8 cellular contexts compared by ENCODE assay signal in the genomic region with DNA sequence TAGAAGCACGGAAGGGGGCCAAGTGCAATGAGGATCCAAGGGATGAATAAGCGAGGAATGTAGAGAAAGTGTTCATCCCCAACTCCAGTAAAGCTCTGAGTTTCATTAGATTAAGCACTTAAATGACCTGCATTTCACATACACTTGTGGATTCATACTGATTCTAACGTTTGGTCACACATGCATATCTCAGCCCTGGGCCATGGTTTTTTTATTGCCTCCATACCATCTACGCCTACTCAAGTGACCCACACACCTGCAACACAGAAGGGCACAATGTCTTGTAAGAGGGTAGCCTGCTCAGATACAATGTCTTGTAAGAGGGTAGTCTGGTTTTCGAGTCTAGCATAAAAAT. TPM values are rescaled to one million over a fixed set of nuclear protein-coding genes. Genes with fewer than 3 reads are reported as not detected.
DNase-seq lines count a peak whose midpoint lies in the region; ATAC-seq and TF ChIP-seq lines count a peak whose summit lies in the region.

No MANE protein-coding gene starts in this region.

- CTCF ChIA-PET in Panc1 (lab: Charles Lee): no interaction called here

- peak overlapping the region; percentile 83 for H3K4me2 ChIP-seq in fibroblast of lung (ENCODE audit: extremely low read depth, insufficient read depth, low read length)

- H2AFZ ChIP-seq in fibroblast of lung (ENCODE audit: low read length): peak overlapping the region; percentile 96

- H3K27me3 ChIP-seq in H7 (ENCODE audit: control insufficient read depth, insufficient read depth, low read length): no peaks in the 10 kb centered on the region
- H3K27me3 ChIP-seq in Panc1 (ENCODE audit: control insufficient read depth, insufficient read depth, low read length): no peaks in the 10 kb centered on the region
- no peaks in the 10 kb centered on the region for H3K27me3 ChIP-seq in fibroblast of lung (ENCODE audit: control insufficient read depth, insufficient read depth, low read length)

- no peaks in the 10 kb centered on the region for H3K36me3 ChIP-seq in H7 (replicated peaks; ENCODE audit: control insufficient read depth, insufficient read depth, low read length)
- H3K36me3 ChIP-seq in Panc1 (ENCODE audit: control insufficient read depth, insufficient read depth, low read length): peaks cover 9% of the 10 kb centered on the region
- no peaks in the 10 kb centered on the region for H3K36me3 ChIP-seq in fibroblast of lung (ENCODE audit: control insufficient read depth, insufficient read depth, low read length)

- no peaks in the 10 kb centered on the region for H4K20me1 ChIP-seq in fibroblast of lung (ENCODE audit: control insufficient read depth, extremely low read depth, insufficient read depth, low read length)

- H3K4me3 ChIP-seq in H7 (ENCODE audit: insufficient read depth, low read depth, low read length): peak overlapping the region; percentile 93
- peak overlapping the region; percentile 88 to 99 for H3K4me3 ChIP-seq in Panc1 (ENCODE audit: low read depth in 2 of 2, low read length in 2 of 2)
- peak overlapping the region; percentile 73 to 99 (median 98) for H3K4me3 ChIP-seq in fibroblast of lung (replicated peaks in 1 of 4; ENCODE audit: control extremely low read depth in 1 of 4, insufficient read depth in 1 of 4, low read depth in 3 of 4, low read length in 4 of 4)

- DNase-seq in GM04503 (ENCODE audit: low read depth) (peak; percentile 3), H7 (no peak), Panc1 (ENCODE audit: low read depth, low spot score) (no peak), fibroblast of lung (ENCODE audit: low read depth in 2 of 2) (no peak), sciatic nerve (ENCODE audit: low spot score) (no peak), NK-92 (lab: John Stamatoyannopoulos, UW; ENCODE audit: unreplicated experiment) (no peak)
- no peak for DNase-seq in activated CD4-positive, alpha-beta T cell treated with anti-CD3 and anti-CD28 coated beads, Interleukin-2, amount 50 U/mL, for 48 hours

- peak overlapping the region; percentile 100 for H3K9ac ChIP-seq in fibroblast of lung (ENCODE audit: insufficient read depth, low read length)

- no peak for TF ChIP-seq CTCF in Panc1 (IDR thresholded peaks at IDR 0.05)
- TF ChIP-seq CTCF in fibroblast of lung (conservative IDR thresholded peaks at IDR 0.05 in 1 of 2, IDR thresholded peaks at IDR 0.05 in 1 of 2; ENCODE audit: low read depth in 1 of 2, low read length in 2 of 2): no peak

- in situ Hi-C loops in Panc1 (cut with HindIII; ENCODE audit: low pct_unique_long_range_greater_than_20kb, low sequenced_read_pairs): no loop called here

- BruUV-seq in Panc1 (replicated peaks; lab: Mats Ljungman, UMichigan): no TSS peak

- peaks cover 4% of the 10 kb centered on the region; the same call in 1 of the 2 replicates for H3K4me1 ChIP-seq in Panc1 (ENCODE audit: control insufficient read depth, insufficient read depth, low read length)
- peaks cover 2% of the 10 kb centered on the region for H3K4me1 ChIP-seq in fibroblast of lung (ENCODE audit: control insufficient read depth, extremely low read depth, insufficient read depth, low read length)

- POLR2A ChIA-PET in Panc1 (lab: Charles Lee): interaction anchor here (0.6 kb wide), 1 partner anchor 1149 kb away, joined by 7 read pairs; no protein-coding TSS in a partner anchor

- H3K27ac ChIP-seq in Panc1 (ENCODE audit: low read length) (peak overlapping the region; percentile 89), fibroblast of lung (ENCODE audit: insufficient read depth, low read length) (peak overlapping the region; percentile 98)

- H3K9me3 ChIP-seq in Panc1 (ENCODE audit: control insufficient read depth, insufficient read depth, low read depth, low read length) (no peaks in the 10 kb centered on the region), fibroblast of lung (ENCODE audit: control insufficient read depth, insufficient read depth, low read depth, low read length) (no peaks in the 10 kb centered on the region)

- intact Hi-C loops in Panc1 (cut with micrococcal nuclease; ENCODE audit: unreplicated experiment) (no loop called here), sciatic nerve (cut with DNase I) (no loop called here)

- ATAC-seq in Panc1 (peak; percentile 2; the same call in 1 of the 2 replicates), sciatic nerve (peak; percentile 5), GM19467 (IDR thresholded peaks at IDR 0.05; ENCODE audit: unreplicated experiment) (no peak)

- H3K79me2 ChIP-seq in fibroblast of lung (ENCODE audit: control insufficient read depth, insufficient read depth, low read length): peaks cover 33% of the 10 kb centered on the region

RNA-seq across cellular contexts. Expression of a gene that starts 0.6 kb away (rescaled TPM):
- total RNA-seq in H7 (2014; rRNA removed; shearing (Covaris generic)): 71.7 and 104 TPM in 2 replicates
- total RNA-seq in Panc1 (2021; ENCODE audit: unreplicated experiment) (95.8 TPM), fibroblast of lung (50.8 and 61.1 TPM in 2 replicates), sciatic nerve (49.1 TPM)
- 81.6 TPM for polyA plus RNA-seq in Panc1 (2012; ENCODE audit: insufficient read length)
- 46.2 and 52.7 TPM in 2 replicates for polyA plus RNA-seq in fibroblast of lung
- polyA plus RNA-seq in fibroblast of lung (2012): 42.8 and 47.2 TPM in 2 replicates
- polyA minus RNA-seq in fibroblast of lung (ENCODE audit: low replicate concordance): 35.0 and 38.6 TPM in 2 replicates

RNA-seq across cellular contexts. Expression of a gene that starts 37.5 kb away (rescaled TPM):
- 5.2 and 11.4 TPM in 2 replicates for total RNA-seq in H7 (2014; rRNA removed; shearing (Covaris generic))
- total RNA-seq in Panc1 (2021; ENCODE audit: unreplicated experiment) (20.5 TPM), fibroblast of lung (14.2 and 15.4 TPM in 2 replicates), sciatic nerve (32.9 TPM)
- polyA plus RNA-seq in Panc1 (2012; ENCODE audit: insufficient read length): 12.9 TPM
- 6.0 and 6.5 TPM in 2 replicates for polyA plus RNA-seq in fibroblast of lung
- polyA plus RNA-seq in fibroblast of lung (2012): 5.3 and 5.7 TPM in 2 replicates
- polyA minus RNA-seq in fibroblast of lung (ENCODE audit: low replicate concordance): 1.1 and 2.3 TPM in 2 replicates

RNA-seq across cellular contexts. Expression of a gene that starts 43.4 kb away (rescaled TPM):
- 4.9 and 7.4 TPM in 2 replicates for total RNA-seq in H7 (2014; rRNA removed; shearing (Covaris generic))
- 5.6 TPM for total RNA-seq in Panc1 (2021; ENCODE audit: unreplicated experiment)
- 4.4 TPM for polyA plus RNA-seq in Panc1 (2012; ENCODE audit: insufficient read length)
- total RNA-seq in fibroblast of lung: 11.7 and 11.8 TPM in 2 replicates
- 4.4 and 5.0 TPM in 2 replicates for polyA plus RNA-seq in fibroblast of lung
- polyA plus RNA-seq in fibroblast of lung (2012): 2.5 and 3.4 TPM in 2 replicates
- polyA minus RNA-seq in fibroblast of lung (ENCODE audit: low replicate concordance): 4.5 and 5.0 TPM in 2 replicates
- total RNA-seq in sciatic nerve: 4.7 TPM
